ENCODE assay signal across 16 cellular contexts in the genomic region with DNA sequence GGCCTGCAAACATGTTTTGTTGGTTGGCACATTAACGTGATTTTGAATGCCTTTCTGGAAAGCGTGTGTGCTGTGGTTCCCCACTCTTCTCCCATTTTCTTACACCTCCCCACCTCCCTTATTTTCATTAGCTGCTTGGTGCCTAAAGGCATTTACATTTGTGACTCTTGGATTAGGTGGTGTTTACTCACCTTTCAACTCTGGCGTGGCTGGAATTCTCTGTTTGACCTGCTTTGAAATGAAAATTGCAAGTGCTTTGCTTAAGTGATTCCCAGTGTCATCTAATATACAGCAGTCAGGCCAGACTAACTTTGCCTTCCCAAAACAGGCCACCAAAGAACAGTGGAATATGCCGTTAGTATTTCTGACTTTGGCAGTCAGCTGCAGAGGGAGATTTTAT.
DNase-seq lines count a peak whose midpoint lies in the region; ATAC-seq, FAIRE-seq and TF ChIP-seq lines count a peak whose summit lies in the region.
"Had no signal": no experiment of that assay in that cellular context is flagged by ENCODE, and none has a peak within 500 bp of the region (broad histone marks: within the 10 kb centered on the region; RNA-seq: fewer than 3 reads in every experiment).

No MANE protein-coding gene starts in this region.

- H3K9ac ChIP-seq in astrocyte (ENCODE audit: low read length): no peak overlapping the region
- H3K9ac ChIP-seq: BLaER1 had no signal

- H4K20me1 ChIP-seq in astrocyte (ENCODE audit: insufficient read depth, low read length): no peaks in the 10 kb centered on the region
- H4K20me1 ChIP-seq: BLaER1 had no signal

- no peak for DNase-seq in CD8-positive, alpha-beta memory T cell
- peak; percentile 34 to 35 for DNase-seq in HAP-1 (ENCODE audit: low spot score in 2 of 2)
- DNase-seq in astrocyte (ENCODE audit: low read depth): no peak
- no peak for DNase-seq in immature natural killer cell
- DNase-seq in glutamatergic neuron: no peak
- DNase-seq in NCI-H446 (lab: John Stamatoyannopoulos, UW): no peak
- no peak for DNase-seq in Right ventricle myocardium superior
- DNase-seq: 8988T, AML-193, Calu3, DMS 273 treated with DMSO at 0.1 percent for 48 hours had no signal

- H3K4me1 Mint-ChIP-seq in CD8-positive, alpha-beta memory T cell: peaks cover 29 to 42% (median 37%) of the 10 kb centered on the region in 3 donors
- H3K4me1 Mint-ChIP-seq in astrocyte (ENCODE audit: low read depth, unreplicated experiment): peaks cover 46% of the 10 kb centered on the region
- H3K4me1 Mint-ChIP-seq in immature natural killer cell: peaks cover 46 to 55% of the 10 kb centered on the region in 2 donors
- H3K4me1 Mint-ChIP-seq in glutamatergic neuron (ENCODE audit: low read depth, unreplicated experiment): no peaks in the 10 kb centered on the region

- H3K27me3 Mint-ChIP-seq in CD8-positive, alpha-beta memory T cell: peaks cover 0 to 4% of the 10 kb centered on the region in 2 donors
- H3K27me3 Mint-ChIP-seq in astrocyte (ENCODE audit: low read depth, unreplicated experiment) (no peaks in the 10 kb centered on the region), immature natural killer cell (ENCODE audit: low read depth in 3 of 3) (peaks cover 5 to 15% (median 9%) of the 10 kb centered on the region in 3 donors), glutamatergic neuron (ENCODE audit: unreplicated experiment) (no peaks in the 10 kb centered on the region)

- H3K27me3 ChIP-seq in CD8-positive, alpha-beta memory T cell (ENCODE audit: insufficient read depth, low read length, poor library complexity, severe bottlenecking): no peaks in the 10 kb centered on the region
- H3K27me3 ChIP-seq in HAP-1 (ENCODE audit: low read depth) (no peaks in the 10 kb centered on the region), astrocyte (ENCODE audit: insufficient read depth, low read length) (no peaks in the 10 kb centered on the region)

- no peak overlapping the region for H3K4me3 Mint-ChIP-seq in CD8-positive, alpha-beta memory T cell
- H3K4me3 Mint-ChIP-seq in astrocyte (ENCODE audit: unreplicated experiment) (no peak overlapping the region), immature natural killer cell (peak overlapping the region in 1 of 5 donors; percentile 17), glutamatergic neuron (ENCODE audit: unreplicated experiment) (no peak overlapping the region)

- H3K9me3 Mint-ChIP-seq in CD8-positive, alpha-beta memory T cell: no peaks in the 10 kb centered on the region
- H3K9me3 Mint-ChIP-seq in astrocyte (ENCODE audit: unreplicated experiment) (no peaks in the 10 kb centered on the region), immature natural killer cell (peaks cover 0 to 3% (median 0%) of the 10 kb centered on the region in 6 donors), glutamatergic neuron (ENCODE audit: unreplicated experiment) (peaks cover 3% of the 10 kb centered on the region)

- H3K4me3 ChIP-seq in CD8-positive, alpha-beta memory T cell (ENCODE audit: low read length): no peak overlapping the region
- no peak overlapping the region for H3K4me3 ChIP-seq in HAP-1
- H3K4me3 ChIP-seq in astrocyte (ENCODE audit: insufficient read depth, low read depth, low read length): no peak overlapping the region
- H3K4me3 ChIP-seq: BLaER1, GM12878 had no signal

- intact Hi-C loops in Right ventricle myocardium superior (cut with DNase I): no loop called here

- FAIRE-seq in astrocyte (lab: Jason Lieb, UNC): peak; percentile 50
- FAIRE-seq: GM12878, HepG2 had no signal

- H3K4me1 ChIP-seq in CD8-positive, alpha-beta memory T cell (ENCODE audit: insufficient read depth, low read length): peaks cover 26% of the 10 kb centered on the region
- peaks cover 11% of the 10 kb centered on the region for H3K4me1 ChIP-seq in HAP-1
- no peaks in the 10 kb centered on the region for H3K4me1 ChIP-seq in astrocyte (ENCODE audit: insufficient read depth, low read length)

- no peaks in the 10 kb centered on the region for H3K79me2 ChIP-seq in astrocyte (ENCODE audit: insufficient read depth, low read length)

- in situ Hi-C loops in HAP-1 (cut with MboI; ENCODE audit: low sequenced_read_pairs): no loop called here

- H3K27ac ChIP-seq in CD8-positive, alpha-beta memory T cell (ENCODE audit: low read depth, low read length): no peak overlapping the region
- H3K27ac ChIP-seq in astrocyte (ENCODE audit: low read depth, low read length): no peak overlapping the region
- H3K27ac ChIP-seq: BLaER1 had no signal

- no peaks in the 10 kb centered on the region for H3K36me3 ChIP-seq in CD8-positive, alpha-beta memory T cell (ENCODE audit: insufficient read depth, low read length)
- H3K36me3 ChIP-seq in HAP-1 (replicated peaks) (no peaks in the 10 kb centered on the region), astrocyte (ENCODE audit: insufficient read depth, low read length) (no peaks in the 10 kb centered on the region)
- H3K36me3 ChIP-seq: BLaER1 had no signal

- H2AFZ ChIP-seq in astrocyte (ENCODE audit: low read depth, low read length): no peak overlapping the region

- CTCF ChIA-PET in CD8-positive, alpha-beta memory T cell (lab: Charles Lee): no interaction called here

- TF ChIP-seq CTCF in astrocyte (IDR thresholded peaks at IDR 0.05; ENCODE audit: insufficient read depth, low read depth, low read length) (no peak), glutamatergic neuron (IDR thresholded peaks at IDR 0.05; ENCODE audit: partially characterized antibody, unreplicated experiment) (no peak)

- no peaks in the 10 kb centered on the region for H3K36me3 Mint-ChIP-seq in CD8-positive, alpha-beta memory T cell
- H3K36me3 Mint-ChIP-seq in astrocyte (ENCODE audit: low read depth, unreplicated experiment): no peaks in the 10 kb centered on the region
- H3K36me3 Mint-ChIP-seq in immature natural killer cell: peaks cover 0 to 6% (median 0%) of the 10 kb centered on the region in 3 donors
- H3K36me3 Mint-ChIP-seq in glutamatergic neuron (ENCODE audit: unreplicated experiment): no peaks in the 10 kb centered on the region

- peak overlapping the region in 7 of 8 donors; percentile 13 to 98 (median 76) for H3K27ac Mint-ChIP-seq in CD8-positive, alpha-beta memory T cell
- no peak overlapping the region for H3K27ac Mint-ChIP-seq in astrocyte (ENCODE audit: unreplicated experiment)
- peak overlapping the region; percentile 53 to 97 (median 90) for H3K27ac Mint-ChIP-seq in immature natural killer cell
- H3K27ac Mint-ChIP-seq in glutamatergic neuron (ENCODE audit: unreplicated experiment): no peak overlapping the region

- no peak overlapping the region for H3K4me2 ChIP-seq in astrocyte (ENCODE audit: low read length)
- H3K4me2 ChIP-seq: BLaER1 had no signal

- no peaks in the 10 kb centered on the region for H3K9me3 ChIP-seq in CD8-positive, alpha-beta memory T cell (ENCODE audit: low read length)
- no peaks in the 10 kb centered on the region for H3K9me3 ChIP-seq in HAP-1
- no peaks in the 10 kb centered on the region for H3K9me3 ChIP-seq in astrocyte (ENCODE audit: insufficient read depth, low read depth, low read length)

- no peak for ATAC-seq in HG02759 (IDR thresholded peaks at IDR 0.05; ENCODE audit: unreplicated experiment)
- no peak for ATAC-seq in Right ventricle myocardium superior (ENCODE audit: poor library complexity)
- ATAC-seq: GM12878, HCT116, HepG2 had no signal

- POLR2A ChIA-PET in CD8-positive, alpha-beta memory T cell (lab: Charles Lee): no interaction called here

Comparison
In these comparisons a context has a peak if more than half of its experiments do, and no peak if none do; other contexts are left out.
1. DNase-seq: peak in HAP-1 (2 of 2); none in CD8-positive, alpha-beta memory T cell (0 of 5), astrocyte (single experiment), immature natural killer cell (0 of 3), glutamatergic neuron (single experiment), NCI-H446 (0 of 2) and Right ventricle myocardium superior (single experiment).
2. H3K27ac Mint-ChIP-seq: peak in CD8-positive, alpha-beta memory T cell (7 of 8) and immature natural killer cell (6 of 6); none in astrocyte (single experiment) and glutamatergic neuron (single experiment).